ENCODE assay signal across 1 cellular context in the genomic region with DNA sequence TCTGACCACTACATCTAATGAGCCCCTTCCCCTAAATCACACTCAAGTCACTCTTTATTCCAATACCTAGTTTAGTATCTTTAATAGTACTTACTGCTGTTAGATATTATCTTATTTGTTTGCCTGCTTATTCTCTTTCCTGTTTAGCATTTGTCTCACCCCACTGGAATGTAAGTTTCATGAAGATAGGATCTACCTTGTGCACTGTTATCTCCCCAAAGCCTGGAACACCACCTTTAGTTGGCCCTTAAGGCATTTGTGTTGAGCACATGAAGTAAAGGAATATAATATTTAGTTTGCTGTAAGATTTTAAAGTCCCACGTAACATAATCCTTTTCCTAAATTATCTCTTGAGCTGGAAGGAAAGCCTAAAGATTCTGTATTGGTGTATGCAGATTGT.
TF ChIP-seq lines count a peak whose summit lies in the region.

No MANE protein-coding gene starts in this region.

TF ChIP-seq in HepG2, 621 proteins besides CTCF, POLR2A, EP300 and RAD21 (continued from another document):
- TF ChIP-seq ZNF136 (CRISPR knock-in tag; IDR thresholded peaks at IDR 0.05; ENCODE audit: low read depth) (no peak), MATR3 (CRISPR knock-in tag; IDR thresholded peaks at IDR 0.05) (no peak), IRX3 (CRISPR knock-in tag; IDR thresholded peaks at IDR 0.05; ENCODE audit: borderline replicate concordance, low read depth) (no peak), AGO1 (IDR thresholded peaks at IDR 0.05; ENCODE audit: low read depth, low read length, poor library complexity, severe bottlenecking) (no peak), DPF2 (CRISPR knock-in tag; IDR thresholded peaks at IDR 0.05; ENCODE audit: borderline replicate concordance, low read depth) (no peak)
- TF ChIP-seq, protein P1, sequence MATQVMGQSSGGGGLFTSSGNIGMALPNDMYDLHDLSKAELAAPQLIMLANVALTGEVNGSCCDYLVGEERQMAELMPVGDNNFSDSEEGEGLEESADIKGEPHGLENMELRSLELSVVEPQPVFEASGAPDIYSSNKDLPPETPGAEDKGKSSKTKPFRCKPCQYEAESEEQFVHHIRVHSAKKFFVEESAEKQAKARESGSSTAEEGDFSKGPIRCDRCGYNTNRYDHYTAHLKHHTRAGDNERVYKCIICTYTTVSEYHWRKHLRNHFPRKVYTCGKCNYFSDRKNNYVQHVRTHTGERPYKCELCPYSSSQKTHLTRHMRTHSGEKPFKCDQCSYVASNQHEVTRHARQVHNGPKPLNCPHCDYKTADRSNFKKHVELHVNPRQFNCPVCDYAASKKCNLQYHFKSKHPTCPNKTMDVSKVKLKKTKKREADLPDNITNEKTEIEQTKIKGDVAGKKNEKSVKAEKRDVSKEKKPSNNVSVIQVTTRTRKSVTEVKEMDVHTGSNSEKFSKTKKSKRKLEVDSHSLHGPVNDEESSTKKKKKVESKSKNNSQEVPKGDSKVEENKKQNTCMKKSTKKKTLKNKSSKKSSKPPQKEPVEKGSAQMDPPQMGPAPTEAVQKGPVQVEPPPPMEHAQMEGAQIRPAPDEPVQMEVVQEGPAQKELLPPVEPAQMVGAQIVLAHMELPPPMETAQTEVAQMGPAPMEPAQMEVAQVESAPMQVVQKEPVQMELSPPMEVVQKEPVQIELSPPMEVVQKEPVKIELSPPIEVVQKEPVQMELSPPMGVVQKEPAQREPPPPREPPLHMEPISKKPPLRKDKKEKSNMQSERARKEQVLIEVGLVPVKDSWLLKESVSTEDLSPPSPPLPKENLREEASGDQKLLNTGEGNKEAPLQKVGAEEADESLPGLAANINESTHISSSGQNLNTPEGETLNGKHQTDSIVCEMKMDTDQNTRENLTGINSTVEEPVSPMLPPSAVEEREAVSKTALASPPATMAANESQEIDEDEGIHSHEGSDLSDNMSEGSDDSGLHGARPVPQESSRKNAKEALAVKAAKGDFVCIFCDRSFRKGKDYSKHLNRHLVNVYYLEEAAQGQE (IDR thresholded peaks at IDR 0.05; ENCODE audit: borderline replicate concordance in 1 of 2, low read depth in 1 of 2, low read length in 2 of 2), result no peak
- TF ChIP-seq, protein P2, sequence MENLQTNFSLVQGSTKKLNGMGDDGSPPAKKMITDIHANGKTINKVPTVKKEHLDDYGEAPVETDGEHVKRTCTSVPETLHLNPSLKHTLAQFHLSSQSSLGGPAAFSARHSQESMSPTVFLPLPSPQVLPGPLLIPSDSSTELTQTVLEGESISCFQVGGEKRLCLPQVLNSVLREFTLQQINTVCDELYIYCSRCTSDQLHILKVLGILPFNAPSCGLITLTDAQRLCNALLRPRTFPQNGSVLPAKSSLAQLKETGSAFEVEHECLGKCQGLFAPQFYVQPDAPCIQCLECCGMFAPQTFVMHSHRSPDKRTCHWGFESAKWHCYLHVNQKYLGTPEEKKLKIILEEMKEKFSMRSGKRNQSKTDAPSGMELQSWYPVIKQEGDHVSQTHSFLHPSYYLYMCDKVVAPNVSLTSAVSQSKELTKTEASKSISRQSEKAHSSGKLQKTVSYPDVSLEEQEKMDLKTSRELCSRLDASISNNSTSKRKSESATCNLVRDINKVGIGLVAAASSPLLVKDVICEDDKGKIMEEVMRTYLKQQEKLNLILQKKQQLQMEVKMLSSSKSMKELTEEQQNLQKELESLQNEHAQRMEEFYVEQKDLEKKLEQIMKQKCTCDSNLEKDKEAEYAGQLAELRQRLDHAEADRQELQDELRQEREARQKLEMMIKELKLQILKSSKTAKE (CRISPR knock-in tag; IDR thresholded peaks at IDR 0.05; ENCODE audit: borderline replicate concordance), result no peak
- TF ChIP-seq, protein P3, sequence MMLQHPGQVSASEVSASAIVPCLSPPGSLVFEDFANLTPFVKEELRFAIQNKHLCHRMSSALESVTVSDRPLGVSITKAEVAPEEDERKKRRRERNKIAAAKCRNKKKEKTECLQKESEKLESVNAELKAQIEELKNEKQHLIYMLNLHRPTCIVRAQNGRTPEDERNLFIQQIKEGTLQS (CRISPR knock-in tag; IDR thresholded peaks at IDR 0.05), result no peak
